Comparison of ENCODE assay signal across 18 cellular contexts in the genomic region with DNA sequence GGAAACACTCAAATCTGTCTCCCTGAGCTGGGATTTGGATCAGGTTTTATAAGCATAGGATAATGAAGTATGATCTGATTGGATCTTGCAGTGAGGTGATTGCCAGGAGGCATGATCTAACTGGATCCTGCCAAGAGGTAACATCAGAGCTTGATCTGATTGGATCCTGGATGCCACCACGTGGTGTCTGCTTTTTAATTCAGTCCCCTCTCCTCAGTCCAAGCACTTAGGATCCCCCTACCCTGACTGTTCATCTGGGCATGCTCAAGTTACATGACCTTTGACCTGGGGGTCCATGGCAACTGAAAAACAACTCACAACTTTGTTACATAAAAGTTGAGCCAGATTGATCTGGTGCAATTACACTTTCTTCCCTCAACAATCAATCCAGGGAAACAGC. TPM values are rescaled to one million over a fixed set of nuclear protein-coding genes. Genes with fewer than 3 reads are reported as not detected.
A peak's percentile ranks its signal among the peaks of the same experiment; 100 is the strongest.
DNase-seq lines count a peak whose midpoint lies in the region; ATAC-seq, FAIRE-seq and TF ChIP-seq lines count a peak whose summit lies in the region.
"Had no signal": no experiment of that assay in that cellular context is flagged by ENCODE, and none has a peak within 500 bp of the region (broad histone marks: within the 10 kb centered on the region; RNA-seq: fewer than 3 reads in every experiment).

No MANE protein-coding gene starts in this region.

- 0% methylated on average over 1 of the region's 1 CpG for WGBS in K562 (ENCODE audit: insufficient coverage, low coverage, missing lambda C conversion rate)

- no peak for TF ChIP-seq EP300 in K562 (IDR thresholded peaks at IDR 0.05; ENCODE audit: low read length)

- no peak overlapping the region for H3K9ac ChIP-seq in K562 (ENCODE audit: insufficient read depth in 1 of 2, low read depth in 2 of 2, low read length in 2 of 2)
- H3K9ac ChIP-seq: GM23248 had no signal

- no peak overlapping the region for H3K4me3 Mint-ChIP-seq in MCF 10A (ENCODE audit: unreplicated experiment)
- H3K4me3 Mint-ChIP-seq: B cell; CD4-positive, alpha-beta memory T cell; HFFc6 had no signal

- CTCF ChIA-PET in K562 (lab: Yijun Ruan, JAX; ENCODE audit: low intra/inter-chr PET ratio) (interaction anchor here (1.1 kb wide), 1 partner anchor 20 kb away, joined by 3 read pairs; no protein-coding TSS in a partner anchor), MCF 10A (lab: Yijun Ruan, JAX) (interaction anchor here (0.8 to 1.8 kb wide), 4 partner anchors 14 to 347 kb away, joined by 3 to 13 read pairs (median 4); no protein-coding TSS in a partner anchor)

- H2AFZ ChIP-seq in K562 (ENCODE audit: low read depth, low read length), result no peak overlapping the region
- H2AFZ ChIP-seq: GM23248 had no signal

- no peak for ATAC-seq in K562
- ATAC-seq: Right ventricle myocardium inferior had no signal

- BruUV-seq in K562 (replicated peaks; lab: Mats Ljungman, UMichigan), result no TSS peak
- no TSS peak for BruUV-seq in MCF 10A (replicated peaks; lab: Mats Ljungman, UMichigan)

- H3K4me1 Mint-ChIP-seq in MCF 10A (ENCODE audit: insufficient read depth, unreplicated experiment), result no peaks in the 10 kb centered on the region
- H3K4me1 Mint-ChIP-seq: B cell; CD4-positive, alpha-beta memory T cell had no signal

- peaks cover 18% of the 10 kb centered on the region for H3K27me3 Mint-ChIP-seq in MCF 10A (ENCODE audit: insufficient read depth, unreplicated experiment)

- H3K27me3 ChIP-seq in K562 (ENCODE audit: control insufficient read depth in 2 of 2, insufficient read depth in 2 of 2, low read length in 2 of 2) (peaks cover 17 to 25% of the 10 kb centered on the region in 2 experiments; a peak in 4 of 5 replicates), brain microvascular endothelial cell (replicated peaks) (no peaks in the 10 kb centered on the region)

- H3K9me1 ChIP-seq in K562 (ENCODE audit: control insufficient read depth, insufficient read depth, low read length), result no peaks in the 10 kb centered on the region

- intact Hi-C loops in K562 (cut with micrococcal nuclease), result loop anchor here (10.0 kb wide), 1 partner anchor 220 kb away; no protein-coding TSS in a partner anchor
- intact Hi-C loops in MCF 10A (cut with micrococcal nuclease), result no loop called here

- H3K36me3 ChIP-seq in K562 (ENCODE audit: control insufficient read depth, insufficient read depth, low read length) (no peaks in the 10 kb centered on the region), brain microvascular endothelial cell (replicated peaks) (no peaks in the 10 kb centered on the region)

- peak; percentile 12 for DNase-seq in activated effector memory CD4-positive, alpha-beta T cell treated with anti-CD3 and anti-CD28 coated beads, Interleukin-2, amount 50 U/mL, for 16 hours
- DNase-seq in activated effector memory CD4-positive, alpha-beta T cell treated with Interleukin-2 at 50 U/mL for 16 hours, result no peak
- DNase-seq in K562 (ENCODE audit: extremely low read depth in 1 of 4, low spot score in 3 of 4), result no peak
- DNase-seq in iPS-NIHi11 (ENCODE audit: low spot score), result peak; percentile 50
- DNase-seq in GM12892 (ENCODE audit: insufficient read length), result no peak
- no peak for DNase-seq in MCF 10A (ENCODE audit: unreplicated experiment)
- DNase-seq in brain microvascular endothelial cell, result no peak
- DNase-seq: CD4-positive, alpha-beta memory T cell; GF-D8; GM23248; HFFc6; Karpas-422; NCI-H1105 treated with DMSO at 0.1 percent for 48 hours; NCI-H2029; NCI-H510A treated with DMSO at 0.1 percent for 48 hours had no signal

- FAIRE-seq in K562 (lab: Jason Lieb, UNC), result no peak
- no peak for FAIRE-seq in GM12892 (lab: Jason Lieb, UNC)
- FAIRE-seq: D721Med had no signal

- peaks cover 0 to 4% of the 10 kb centered on the region in 2 experiments; a peak in 1 of 5 replicates for H3K4me1 ChIP-seq in K562 (replicated peaks in 1 of 2; ENCODE audit: control insufficient read depth in 2 of 2, insufficient read depth in 2 of 2, low read length in 2 of 2)

- in situ Hi-C loops in K562 (cut with MboI) (no loop called here), brain microvascular endothelial cell (cut with HindIII; ENCODE audit: low pct_ligation_motif_present, low sequenced_read_pairs) (no loop called here)

- H3K79me2 ChIP-seq in K562 (ENCODE audit: control insufficient read depth, insufficient read depth, low read length), result no peaks in the 10 kb centered on the region

- TF ChIP-seq CTCF in K562 (IDR thresholded peaks at IDR 0.05 in 2 of 3, conservative IDR thresholded peaks at IDR 0.05 in 1 of 3; ENCODE audit: insufficient read depth in 2 of 3, low read depth in 1 of 3, low read length in 3 of 3) (no peak), MCF 10A (IDR thresholded peaks at IDR 0.05; ENCODE audit: unreplicated experiment) (no peak), brain microvascular endothelial cell (IDR thresholded peaks at IDR 0.05; ENCODE audit: low read depth, low read length, missing control alignments) (no peak)

- no peaks in the 10 kb centered on the region for H3K9me3 ChIP-seq in K562 (replicated peaks; ENCODE audit: control insufficient read depth, insufficient read depth, low read depth, low read length)

- POLR2A ChIA-PET in K562 (lab: Yijun Ruan, JAX), result interaction anchor here (0.6 to 0.9 kb wide), 2 partner anchors 85 to 341 kb away, joined by 3 to 4 read pairs; no protein-coding TSS in a partner anchor
- POLR2A ChIA-PET in MCF 10A (lab: Yijun Ruan, JAX), result no interaction called here

- no peaks in the 10 kb centered on the region for H4K20me1 ChIP-seq in K562 (replicated peaks; ENCODE audit: control insufficient read depth, insufficient read depth, low read length)

- H3K27ac Mint-ChIP-seq in MCF 10A (ENCODE audit: low read depth, unreplicated experiment), result no peak overlapping the region
- H3K27ac Mint-ChIP-seq: B cell; CD4-positive, alpha-beta memory T cell; HFFc6 had no signal

- H3K4me3 ChIP-seq in K562 (no peak overlapping the region), brain microvascular endothelial cell (ENCODE audit: low read depth, low read length) (no peak overlapping the region)
- H3K4me3 ChIP-seq: GM23248 had no signal

- TF ChIP-seq POLR2A in K562 (conservative IDR thresholded peaks at IDR 0.05) (no peak), GM12892 (IDR thresholded peaks at IDR 0.05; ENCODE audit: low read depth, low read length) (no peak)

- H3K27ac ChIP-seq in K562 (ENCODE audit: extremely low read depth, low read depth, low read length), result no peak overlapping the region
- no peak overlapping the region for H3K27ac ChIP-seq in brain microvascular endothelial cell
- H3K27ac ChIP-seq: GM23248 had no signal

- TF ChIP-seq RAD21 in K562 (CRISPR knock-in tag; conservative IDR thresholded peaks at IDR 0.05 in 1 of 2, IDR thresholded peaks at IDR 0.05 in 1 of 2), result no peak

- no peaks in the 10 kb centered on the region for H3K9me3 Mint-ChIP-seq in MCF 10A (ENCODE audit: unreplicated experiment)
- H3K9me3 Mint-ChIP-seq: CD4-positive, alpha-beta memory T cell; HFFc6 had no signal

- peaks cover 4% of the 10 kb centered on the region for H3K36me3 Mint-ChIP-seq in MCF 10A (ENCODE audit: insufficient read depth, unreplicated experiment)
- H3K36me3 Mint-ChIP-seq: CD4-positive, alpha-beta memory T cell had no signal

- no peak overlapping the region for H3K4me2 ChIP-seq in K562 (ENCODE audit: insufficient read depth, low read length)

TF ChIP-seq in K562, 482 proteins besides CTCF, POLR2A, EP300 and RAD21 (continues in another document):
- TF ChIP-seq BACH1 (tag; IDR thresholded peaks at IDR 0.05) (no peak), KLF6 (CRISPR knock-in tag; IDR thresholded peaks at IDR 0.05; ENCODE audit: borderline replicate concordance) (no peak), YY1 (IDR thresholded peaks at IDR 0.05; ENCODE audit: borderline replicate concordance in 1 of 3, control insufficient read depth in 1 of 3, extremely low read depth in 1 of 3, insufficient read depth in 3 of 3, insufficient read length in 1 of 3, insufficient replicate concordance in 2 of 3, low read depth in 1 of 3, low read length in 2 of 3) (no peak), ELK3 (CRISPR knock-in tag; IDR thresholded peaks at IDR 0.05) (no peak), SAP30 (IDR thresholded peaks at IDR 0.05; ENCODE audit: borderline replicate concordance, insufficient read depth, low read depth, low read length, poor library complexity, severe bottlenecking) (no peak)

RNA-seq across cellular contexts. Expression of gene LSM14A, which starts 47.5 kb away (rescaled TPM):
- 64.2 and 98.3 TPM in 2 replicates for total RNA-seq in K562 (2011; cell fraction: chromatin; rRNA removed; ENCODE audit: low replicate concordance)
- total RNA-seq in K562 (2011; cell fraction: nucleolus; rRNA removed), result 52.0 and 54.5 TPM in 2 replicates
- 63.2 and 73.9 TPM in 2 replicates for total RNA-seq in K562 (2011; cell fraction: nucleoplasm; rRNA removed)
- total RNA-seq in K562 (2014; rRNA removed) (95.1 and 111 TPM in 2 replicates), K562 (2014; rRNA removed; fragmentation: Illumina TruSeq; extraction: Trizol) (86.6 and 88.2 TPM in 2 replicates), K562 (2015; rRNA removed; fragmentation: Illumina TruSeq; extraction: Trizol) (90.7 and 93.9 TPM in 2 replicates), K562 (2021) (78.5 and 95.2 TPM in 2 replicates), MCF 10A (2022) (93.7 and 100 TPM in 2 replicates)
- polyA plus RNA-seq in K562 (2011; rRNA removed) (118 and 129 TPM in 2 replicates), K562 (2014; fragmentation: Illumina TruSeq; extraction: Trizol) (95.7 and 105 TPM in 2 replicates), K562 (2014; fragmentation: Nextera tagmentation; extraction: Ambion mirVana) (10 to 100 TPM; 19.5 to 25.7 TPM), K562 (2014; rRNA removed) (150 and 179 TPM in 2 replicates)
- polyA plus RNA-seq in K562 (2011; cell fraction: cytosol; rRNA removed), result 116 and 133 TPM in 2 replicates
- 41.7 and 49.3 TPM in 2 replicates for polyA plus RNA-seq in K562 (2011; cell fraction: nucleus; rRNA removed)
- 90.9 and 131 TPM in 2 replicates for polyA plus RNA-seq in K562 (2012)
- 160 and 181 TPM in 2 replicates for polyA minus RNA-seq in K562 (2011; rRNA and poly(A)+ RNA removed)
- polyA minus RNA-seq in K562 (2011; cell fraction: cytosol; rRNA and poly(A)+ RNA removed), result 57.2 and 71.0 TPM in 2 replicates
- 53.3 and 75.0 TPM in 2 replicates for polyA minus RNA-seq in K562 (2011; cell fraction: nucleus; rRNA and poly(A)+ RNA removed)
- 85.6 TPM for polyA plus RNA-seq in GM12892 (2012; ENCODE audit: missing spikeins)

Comparison
In these comparisons a context has a peak if more than half of its experiments do, and no peak if none do; other contexts are left out.
1. DNase-seq: peak in activated effector memory CD4-positive, alpha-beta T cell treated with anti-CD3 and anti-CD28 coated beads, Interleukin-2, amount 50 U/mL, for 16 hours (single experiment) and iPS-NIHi11 (single experiment); none in activated effector memory CD4-positive, alpha-beta T cell treated with Interleukin-2 at 50 U/mL for 16 hours (single experiment), K562 (0 of 4), GM12892 (single experiment), MCF 10A (single experiment) and brain microvascular endothelial cell (single experiment).